9 cellular contexts compared by ENCODE assay signal in genomic region chr12:7026854-7027253, GRCh38.
"Had no signal": no experiment of that assay in that cellular context is flagged by ENCODE, and none has a peak within 500 bp of the region (broad histone marks: within the 10 kb centered on the region; RNA-seq: fewer than 3 reads in every experiment).

No MANE protein-coding gene starts in this region.

- ATAC-seq: GM23338 had no signal

- DNase-seq: H9, HCEC 1CT, HFFc6, IMR-90, KBM-7 had no signal

- H3K4me3 ChIP-seq: GM23338 had no signal

- H2AFZ ChIP-seq: GM23338 had no signal

- H3K4me2 ChIP-seq: GM23338 had no signal

- FAIRE-seq: H1, H54, HTR-8/SVneo had no signal
